Comparison of ENCODE assay signal across 1 cellular context in genomic region chr1:109370712-109371270, GRCh38.
TF ChIP-seq lines count a peak whose summit lies in the region.

No MANE protein-coding gene starts in this region.

TF ChIP-seq in HepG2, 621 proteins besides CTCF, POLR2A, EP300 and RAD21 (continued from another document and continues in another):
- no peak for TF ChIP-seq HNF1A (IDR thresholded peaks at IDR 0.05; ENCODE audit: low read depth)
- no peak for TF ChIP-seq HNF1A (CRISPR knock-in tag; IDR thresholded peaks at IDR 0.05; ENCODE audit: borderline replicate concordance)
- peak; percentile 59; the same call in 1 of the 2 replicates for TF ChIP-seq BCL6 (CRISPR knock-in tag; IDR thresholded peaks at IDR 0.05)
- no peak for TF ChIP-seq ZFAT (CRISPR knock-in tag; conservative IDR thresholded peaks at IDR 0.05)
- TF ChIP-seq SOX6 (IDR thresholded peaks at IDR 0.05) = no peak
- TF ChIP-seq SOX6 (CRISPR knock-in tag; IDR thresholded peaks at IDR 0.05) = peak; percentile 76; the same call in 1 of the 2 replicates
- TF ChIP-seq ETV5 (CRISPR knock-in tag; IDR thresholded peaks at IDR 0.05; ENCODE audit: borderline replicate concordance) = peak; percentile 53; the same call in 1 of the 2 replicates
- no peak for TF ChIP-seq MYNN (CRISPR knock-in tag; IDR thresholded peaks at IDR 0.05; ENCODE audit: low read depth)
- no peak for TF ChIP-seq MAFK (conservative IDR thresholded peaks at IDR 0.05 in 1 of 2, IDR thresholded peaks at IDR 0.05 in 1 of 2; ENCODE audit: low read length in 2 of 2)
- peak; percentile 14; the same call in 1 of the 2 replicates for TF ChIP-seq ARID4A (CRISPR knock-in tag; IDR thresholded peaks at IDR 0.05; ENCODE audit: borderline replicate concordance)
- TF ChIP-seq PAWR (CRISPR knock-in tag; IDR thresholded peaks at IDR 0.05; ENCODE audit: borderline replicate concordance) = no peak
- peak; percentile 70 for TF ChIP-seq HDAC2 (CRISPR knock-in tag; IDR thresholded peaks at IDR 0.05)
- 0 out of 2 replicates have a peak, but pooled peaks have one; percentile 47 for TF ChIP-seq KLF6 (CRISPR knock-in tag; IDR thresholded peaks at IDR 0.05)
- peak; percentile 52; the same call in 1 of the 2 replicates for TF ChIP-seq ZNF784 (CRISPR knock-in tag; IDR thresholded peaks at IDR 0.05; ENCODE audit: borderline replicate concordance)
- TF ChIP-seq RARA (CRISPR knock-in tag; IDR thresholded peaks at IDR 0.05) = peak; percentile 51; the same call in 1 of the 2 replicates
- 0 out of 2 replicates have a peak, but pooled peaks have one; percentile 41 for TF ChIP-seq ATF1 (CRISPR knock-in tag; IDR thresholded peaks at IDR 0.05)
- no peak for TF ChIP-seq HNF4A (CRISPR knock-in tag; IDR thresholded peaks at IDR 0.05)
- peak; percentile 63; the same call in 1 of the 2 replicates for TF ChIP-seq FOXP4 (CRISPR knock-in tag; IDR thresholded peaks at IDR 0.05)
- TF ChIP-seq THAP11 (CRISPR knock-in tag; IDR thresholded peaks at IDR 0.05) = 0 out of 2 replicates have a peak, but pooled peaks have one; percentile 6
- TF ChIP-seq ZNF292 (CRISPR knock-in tag; IDR thresholded peaks at IDR 0.05; ENCODE audit: borderline replicate concordance, low read depth) = peak; percentile 37; the same call in 1 of the 2 replicates
- TF ChIP-seq TBP (CRISPR knock-in tag; IDR thresholded peaks at IDR 0.05) = no peak
- 0 out of 4 replicates have a peak, but pooled peaks of 1 of the 2 experiments have one; percentile 6 for TF ChIP-seq NR2F1 (CRISPR knock-in tag; IDR thresholded peaks at IDR 0.05)
- TF ChIP-seq ISL2 (CRISPR knock-in tag; IDR thresholded peaks at IDR 0.05) = peak; percentile 44; the same call in 1 of the 2 replicates
- peak; percentile 34; the same call in 1 of the 2 replicates for TF ChIP-seq ZSCAN5A (CRISPR knock-in tag; IDR thresholded peaks at IDR 0.05; ENCODE audit: borderline replicate concordance)
- TF ChIP-seq NCOA2 (CRISPR knock-in tag; IDR thresholded peaks at IDR 0.05) = peak; percentile 68
- no peak for TF ChIP-seq ZNF232 (CRISPR knock-in tag; IDR thresholded peaks at IDR 0.05; ENCODE audit: borderline replicate concordance)
- peak; percentile 97 for TF ChIP-seq ZNF652 (CRISPR knock-in tag; IDR thresholded peaks at IDR 0.05; ENCODE audit: borderline replicate concordance, low read depth)
- TF ChIP-seq MEF2D (CRISPR knock-in tag; IDR thresholded peaks at IDR 0.05) = peak; percentile 73; the same call in 1 of the 2 replicates
- 0 out of 2 replicates have a peak, but pooled peaks have one; percentile 16 for TF ChIP-seq ZNF331 (CRISPR knock-in tag; IDR thresholded peaks at IDR 0.05)
- TF ChIP-seq SMYD3 (CRISPR knock-in tag; IDR thresholded peaks at IDR 0.05) = 0 out of 2 replicates have a peak, but pooled peaks have one; percentile 23
- TF ChIP-seq FOXA3 (CRISPR knock-in tag; IDR thresholded peaks at IDR 0.05) = peak; percentile 69
- TF ChIP-seq CREM (IDR thresholded peaks at IDR 0.05) = peak; percentile 48; the same call in 1 of the 2 replicates
- no peak for TF ChIP-seq CREM (CRISPR knock-in tag; IDR thresholded peaks at IDR 0.05)
- TF ChIP-seq U2AF2 (IDR thresholded peaks at IDR 0.05; ENCODE audit: low read depth, low read length) = no peak
- TF ChIP-seq SOX5 (CRISPR knock-in tag; IDR thresholded peaks at IDR 0.05; ENCODE audit: borderline replicate concordance) = peak; percentile 72
- peak; percentile 82 for TF ChIP-seq CEBPG (CRISPR knock-in tag; IDR thresholded peaks at IDR 0.05)
- TF ChIP-seq SAP130 (CRISPR knock-in tag; IDR thresholded peaks at IDR 0.05; ENCODE audit: low read depth) = peak; percentile 18; the same call in 1 of the 2 replicates
- peak; percentile 74 for TF ChIP-seq PAXIP1 (CRISPR knock-in tag; conservative IDR thresholded peaks at IDR 0.05)
- 0 out of 2 replicates have a peak, but pooled peaks have one; percentile 22 for TF ChIP-seq ZNF12 (CRISPR knock-in tag; IDR thresholded peaks at IDR 0.05)
- TF ChIP-seq HOMEZ (CRISPR knock-in tag; IDR thresholded peaks at IDR 0.05; ENCODE audit: low read depth) = peak; percentile 41; the same call in 1 of the 2 replicates
- peak; percentile 45; the same call in 1 of the 2 replicates for TF ChIP-seq KMT2B (CRISPR knock-in tag; IDR thresholded peaks at IDR 0.05)
- 0 out of 2 replicates have a peak, but pooled peaks have one; percentile 39 for TF ChIP-seq FOXJ3 (CRISPR knock-in tag; IDR thresholded peaks at IDR 0.05; ENCODE audit: borderline replicate concordance)
- no peak for TF ChIP-seq ZNF772 (CRISPR knock-in tag; IDR thresholded peaks at IDR 0.05)
- no peak for TF ChIP-seq FOXA1 (IDR thresholded peaks at IDR 0.05)
- peak; percentile 64 for TF ChIP-seq FOXA1 (CRISPR knock-in tag; IDR thresholded peaks at IDR 0.05)
- 0 out of 2 replicates have a peak, but pooled peaks have one; percentile 19 for TF ChIP-seq MAX (IDR thresholded peaks at IDR 0.05)
